ENCODE assay signal across 1 cellular context in genomic region chr6:160253714-160254113, GRCh38.
A peak's percentile ranks its signal among the peaks of the same experiment; 100 is the strongest.
TF ChIP-seq lines count a peak whose summit lies in the region.

No MANE protein-coding gene starts in this region.

TF ChIP-seq in HepG2, 621 proteins besides CTCF, POLR2A, EP300 and RAD21 (continued from another document):
- peak; percentile 32; the same call in 1 of the 2 replicates for TF ChIP-seq ARID5B (CRISPR knock-in tag; IDR thresholded peaks at IDR 0.05)
- no peak for TF ChIP-seq ZMYM2 (CRISPR knock-in tag; IDR thresholded peaks at IDR 0.05)
- no peak for TF ChIP-seq ZNF382 (CRISPR knock-in tag; IDR thresholded peaks at IDR 0.05; ENCODE audit: borderline replicate concordance)
- TF ChIP-seq PAXIP1 (CRISPR knock-in tag; conservative IDR thresholded peaks at IDR 0.05) = peak; percentile 57
- peak; percentile 68 to 71; a peak in 3 of 4 replicates for TF ChIP-seq NR2F1 (CRISPR knock-in tag; IDR thresholded peaks at IDR 0.05)
- TF ChIP-seq GATAD2A (CRISPR knock-in tag; IDR thresholded peaks at IDR 0.05) = peak; percentile 64
- TF ChIP-seq MAFK (conservative IDR thresholded peaks at IDR 0.05 in 1 of 2, IDR thresholded peaks at IDR 0.05 in 1 of 2; ENCODE audit: low read length in 2 of 2) = peak in 1 of 2 experiments; percentile 32; a peak in 1 of 4 replicates
- 0 out of 2 replicates have a peak, but pooled peaks have one; percentile 16 for TF ChIP-seq HDAC1 (CRISPR knock-in tag; IDR thresholded peaks at IDR 0.05)
- TF ChIP-seq RARA (CRISPR knock-in tag; IDR thresholded peaks at IDR 0.05) = peak; percentile 44; the same call in 1 of the 2 replicates
- TF ChIP-seq KDM1A (CRISPR knock-in tag; IDR thresholded peaks at IDR 0.05) = no peak
- TF ChIP-seq SALL1 (CRISPR knock-in tag; IDR thresholded peaks at IDR 0.05) = peak; percentile 40; the same call in 1 of the 2 replicates
- no peak for TF ChIP-seq KLF6 (CRISPR knock-in tag; IDR thresholded peaks at IDR 0.05)
- peak; percentile 59 for TF ChIP-seq ATF7 (IDR thresholded peaks at IDR 0.05)
- TF ChIP-seq ATF7 (CRISPR knock-in tag; IDR thresholded peaks at IDR 0.05) = no peak
- TF ChIP-seq JUND (CRISPR knock-in tag; IDR thresholded peaks at IDR 0.05) = 0 out of 2 replicates have a peak, but pooled peaks have one; percentile 17
- TF ChIP-seq SAP130 (CRISPR knock-in tag; IDR thresholded peaks at IDR 0.05; ENCODE audit: low read depth) = peak; percentile 31
- TF ChIP-seq FOXK1 (CRISPR knock-in tag; IDR thresholded peaks at IDR 0.05; ENCODE audit: borderline replicate concordance, low read depth) = peak; percentile 49; the same call in 1 of the 2 replicates
- no peak for TF ChIP-seq RELA (CRISPR knock-in tag; IDR thresholded peaks at IDR 0.05)
- no peak for TF ChIP-seq STAT6 (CRISPR knock-in tag; IDR thresholded peaks at IDR 0.05; ENCODE audit: borderline replicate concordance)
- no peak for TF ChIP-seq ZNF335 (CRISPR knock-in tag; IDR thresholded peaks at IDR 0.05)
- peak; percentile 52; the same call in 1 of the 2 replicates for TF ChIP-seq FOXP4 (CRISPR knock-in tag; IDR thresholded peaks at IDR 0.05)
- TF ChIP-seq ZNF652 (CRISPR knock-in tag; IDR thresholded peaks at IDR 0.05; ENCODE audit: borderline replicate concordance, low read depth) = peak; percentile 70; the same call in 1 of the 2 replicates
- peak; percentile 17; the same call in 1 of the 2 replicates for TF ChIP-seq FOXA3 (CRISPR knock-in tag; IDR thresholded peaks at IDR 0.05)
- peak; percentile 75 for TF ChIP-seq CREB1 (IDR thresholded peaks at IDR 0.05)
- peak; percentile 62 for TF ChIP-seq CREB1 (CRISPR knock-in tag; IDR thresholded peaks at IDR 0.05)
- 0 out of 2 replicates have a peak, but pooled peaks have one; percentile 43 for TF ChIP-seq ZBTB21 (CRISPR knock-in tag; IDR thresholded peaks at IDR 0.05)
